In genomic region chr6:106098383-106099234, GRCh38 we compare ENCODE assay signal across 8 cellular contexts. TPM values are rescaled to one million over a fixed set of nuclear protein-coding genes. Genes with fewer than 3 reads are reported as not detected.
DNase-seq lines count a peak whose midpoint lies in the region; ATAC-seq and TF ChIP-seq lines count a peak whose summit lies in the region.

No MANE protein-coding gene starts in this region.

- H3K36me3 ChIP-seq in neuron (ENCODE audit: insufficient read depth, low read length) = no peaks in the 10 kb centered on the region
- H3K36me3 ChIP-seq in tibial nerve = peaks cover 0 to 7% (median 0%) of the 10 kb centered on the region in 3 donors

- intact Hi-C loops in activated CD4-positive, alpha-beta T cell treated with anti-CD3 and anti-CD28 coated beads for 36 hours (cut with DNase I, micrococcal nuclease) = loop anchor here (1.0 to 5.0 kb wide), 23 partner anchors 16 to 1724 kb away; partner anchors contain the start of genes ATG5 (in 1 of the 2) and SCML4 (in 1 of the 2)

- CTCF ChIA-PET in activated CD4-positive, alpha-beta T cell treated with anti-CD3 and anti-CD28 coated beads for 36 hours (lab: Charles Lee) = interaction anchor here (0.6 to 2.4 kb wide), 13 partner anchors 9 to 125 kb away, joined by 3 to 14 read pairs (median 4); partner anchors contain the start of gene PRDM1

- peak overlapping the region; percentile 70 for H3K27ac ChIP-seq in HL-60 (replicated peaks)
- H3K27ac ChIP-seq in tibial nerve = peak overlapping the region in 3 of 4 donors; percentile 49 to 85 (median 71)

- peak overlapping the region; percentile 52 for H2AFZ ChIP-seq in neuron (ENCODE audit: low read depth, low read length)

- H3K4me3 ChIP-seq in HL-60 (replicated peaks; ENCODE audit: insufficient read depth, low read length) = peak overlapping the region; percentile 65
- H3K4me3 ChIP-seq in neuron (ENCODE audit: low read length) = no peak overlapping the region
- peak overlapping the region; percentile 30 to 51 (median 42) for H3K4me3 ChIP-seq in tibial nerve

- H3K9me3 Mint-ChIP-seq in activated CD4-positive, alpha-beta T cell treated with anti-CD3 and anti-CD28 coated beads for 36 hours (ENCODE audit: low read depth) = no peaks in the 10 kb centered on the region

- POLR2A ChIA-PET in activated CD4-positive, alpha-beta T cell treated with anti-CD3 and anti-CD28 coated beads for 36 hours (lab: Charles Lee) = interaction anchor here (0.5 to 2.9 kb wide), 14 partner anchors 9 to 452 kb away, joined by 3 to 17 read pairs (median 4); partner anchors contain the start of gene PRDM1

- no peak for TF ChIP-seq POLR2A in tibial nerve (IDR thresholded peaks at IDR 0.05)

- TF ChIP-seq CTCF in HL-60 (IDR thresholded peaks at IDR 0.05; ENCODE audit: insufficient read depth, low read length) (no peak), tibial nerve (IDR thresholded peaks at IDR 0.05) (no peak)

- peaks cover 37% of the 10 kb centered on the region for H3K36me3 Mint-ChIP-seq in activated CD4-positive, alpha-beta T cell treated with anti-CD3 and anti-CD28 coated beads for 36 hours (ENCODE audit: low read depth)

- no peak for TF ChIP-seq EP300 in tibial nerve (IDR thresholded peaks at IDR 0.05)

- peak; percentile 26 for ATAC-seq in GM18520 (IDR thresholded peaks at IDR 0.05; ENCODE audit: unreplicated experiment)
- peak; percentile 79 for ATAC-seq in activated CD4-positive, alpha-beta T cell treated with anti-CD3 and anti-CD28 coated beads for 36 hours

- H3K4me1 Mint-ChIP-seq in activated CD4-positive, alpha-beta T cell treated with anti-CD3 and anti-CD28 coated beads for 36 hours = peaks cover 94% of the 10 kb centered on the region

- H3K27ac Mint-ChIP-seq in activated CD4-positive, alpha-beta T cell treated with anti-CD3 and anti-CD28 coated beads for 36 hours = peak overlapping the region; percentile 98

- no peaks in the 10 kb centered on the region for H3K27me3 ChIP-seq in HL-60 (ENCODE audit: insufficient read depth, poor library complexity, severe bottlenecking)
- H3K27me3 ChIP-seq in neuron (ENCODE audit: insufficient read depth, low read length) = no peaks in the 10 kb centered on the region
- H3K27me3 ChIP-seq in tibial nerve = peaks cover 0 to 3% of the 10 kb centered on the region in 2 donors

- H3K9me3 ChIP-seq in neuron (ENCODE audit: low read length) (no peaks in the 10 kb centered on the region), tibial nerve (no peaks in the 10 kb centered on the region)

- 28 to 33% methylated on average over 19 of the region's 19 CpGs for WGBS in tibial nerve, 2 donors

- peaks cover 10% of the 10 kb centered on the region for H3K27me3 Mint-ChIP-seq in activated CD4-positive, alpha-beta T cell treated with anti-CD3 and anti-CD28 coated beads for 36 hours

- peak overlapping the region; percentile 82 for H3K4me3 Mint-ChIP-seq in activated CD4-positive, alpha-beta T cell treated with anti-CD3 and anti-CD28 coated beads for 36 hours

- DNase-seq in HL-60 (ENCODE audit: low read depth in 1 of 2, low spot score in 1 of 2) = no peak
- peak; percentile 93 for DNase-seq in activated CD4-positive, alpha-beta T cell treated with anti-CD3 and anti-CD28 coated beads for 36 hours
- DNase-seq in effector CD4-positive, alpha-beta T cell = peak; percentile 70
- DNase-seq in tibial nerve (ENCODE audit: low spot score in 2 of 2) = no peak
- DNase-seq in epidermal melanocyte (ENCODE audit: insufficient read length, low spot score) = no peak
- no peak for DNase-seq in mesenteric fat pad (ENCODE audit: low spot score)

- peaks cover 7% of the 10 kb centered on the region for H3K4me1 ChIP-seq in neuron (ENCODE audit: insufficient read depth, low read length)
- H3K4me1 ChIP-seq in tibial nerve = peaks cover 0 to 29% (median 9%) of the 10 kb centered on the region in 4 donors

RNA-seq across cellular contexts. Expression of gene PRDM1, which starts 12.5 kb away (rescaled TPM):
- total RNA-seq in activated CD4-positive, alpha-beta T cell treated with anti-CD3 and anti-CD28 coated beads for 36 hours = 10 to 100 TPM; 20.1 to 35.6 TPM
- 10 to 100 TPM in 1 of 4 donors, 1 to 10 TPM in 3; 2.1 to 17.3 (median 5.6) TPM for total RNA-seq in tibial nerve
- 10.6 TPM for total RNA-seq in mesenteric fat pad

Comparison
In these comparisons a context has a peak if more than half of its experiments do, and no peak if none do; other contexts are left out.
1. DNase-seq: peak in activated CD4-positive, alpha-beta T cell treated with anti-CD3 and anti-CD28 coated beads for 36 hours (single experiment) and effector CD4-positive, alpha-beta T cell (single experiment); none in HL-60 (0 of 2), tibial nerve (0 of 2), epidermal melanocyte (single experiment) and mesenteric fat pad (single experiment).